Comparison of ENCODE assay signal across 2 cellular contexts in the genomic region with DNA sequence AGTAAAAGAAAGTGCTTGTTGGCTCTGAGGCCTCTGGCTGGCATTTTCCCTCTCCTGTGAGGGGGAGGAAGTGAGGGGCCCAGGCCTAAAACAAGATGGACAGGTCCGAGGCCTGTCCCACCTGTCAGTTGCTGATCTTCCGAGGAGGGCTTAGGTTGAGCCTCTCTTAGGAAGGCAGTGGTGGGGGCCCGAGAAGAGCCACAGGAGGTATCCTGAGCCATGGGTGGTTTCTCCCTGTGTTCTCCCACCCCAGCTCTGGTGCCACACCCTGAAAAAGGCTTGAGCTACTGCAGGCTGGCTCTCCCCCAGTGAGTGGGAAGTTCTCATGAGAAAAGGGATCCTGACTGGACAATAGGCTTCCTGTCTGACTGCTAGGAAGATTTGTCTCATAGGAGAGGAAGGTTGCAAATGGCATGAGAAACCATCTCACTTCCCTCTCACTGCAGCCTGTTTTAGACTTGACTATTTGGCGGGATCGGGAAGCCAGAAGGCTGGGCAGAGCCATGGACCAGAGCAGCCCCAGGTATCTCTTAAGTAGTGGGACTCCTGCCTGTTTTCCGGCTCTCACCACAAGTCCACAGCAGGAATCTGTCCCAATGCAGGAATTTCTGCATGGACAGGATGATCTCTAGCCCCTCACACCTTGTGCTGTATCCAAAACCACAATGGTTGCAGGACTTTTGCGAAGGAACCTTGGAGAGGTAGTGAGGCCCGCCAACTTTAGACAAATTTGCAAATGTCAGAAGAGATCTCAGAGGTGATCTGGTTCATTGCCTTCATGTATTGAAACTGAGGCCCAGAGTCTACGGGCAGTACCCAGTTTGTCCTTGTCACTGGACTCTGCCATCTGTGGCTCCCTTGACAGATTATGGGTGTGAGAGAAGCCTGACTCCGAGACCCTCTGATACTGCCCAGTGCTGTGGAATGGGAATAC.
A peak's percentile ranks its signal among the peaks of the same experiment; 100 is the strongest.
TF ChIP-seq lines count a peak whose summit lies in the region.

No MANE protein-coding gene starts in this region.

TF ChIP-seq in HEK293, 187 proteins besides CTCF, POLR2A, EP300 and RAD21 (continued from another document and continues in another):
- TF ChIP-seq, protein P1, sequence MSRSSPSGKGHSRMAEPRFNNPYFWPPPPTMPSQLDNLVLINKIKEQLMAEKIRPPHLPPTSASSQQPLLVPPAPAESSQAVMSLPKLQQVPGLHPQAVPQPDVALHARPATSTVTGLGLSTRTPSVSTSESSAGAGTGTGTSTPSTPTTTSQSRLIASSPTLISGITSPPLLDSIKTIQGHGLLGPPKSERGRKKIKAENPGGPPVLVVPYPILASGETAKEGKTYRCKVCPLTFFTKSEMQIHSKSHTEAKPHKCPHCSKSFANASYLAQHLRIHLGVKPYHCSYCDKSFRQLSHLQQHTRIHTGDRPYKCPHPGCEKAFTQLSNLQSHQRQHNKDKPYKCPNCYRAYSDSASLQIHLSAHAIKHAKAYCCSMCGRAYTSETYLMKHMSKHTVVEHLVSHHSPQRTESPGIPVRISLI (tag by site-specific recombination; IDR thresholded peaks at IDR 0.05): no peak
- TF ChIP-seq, protein P2, sequence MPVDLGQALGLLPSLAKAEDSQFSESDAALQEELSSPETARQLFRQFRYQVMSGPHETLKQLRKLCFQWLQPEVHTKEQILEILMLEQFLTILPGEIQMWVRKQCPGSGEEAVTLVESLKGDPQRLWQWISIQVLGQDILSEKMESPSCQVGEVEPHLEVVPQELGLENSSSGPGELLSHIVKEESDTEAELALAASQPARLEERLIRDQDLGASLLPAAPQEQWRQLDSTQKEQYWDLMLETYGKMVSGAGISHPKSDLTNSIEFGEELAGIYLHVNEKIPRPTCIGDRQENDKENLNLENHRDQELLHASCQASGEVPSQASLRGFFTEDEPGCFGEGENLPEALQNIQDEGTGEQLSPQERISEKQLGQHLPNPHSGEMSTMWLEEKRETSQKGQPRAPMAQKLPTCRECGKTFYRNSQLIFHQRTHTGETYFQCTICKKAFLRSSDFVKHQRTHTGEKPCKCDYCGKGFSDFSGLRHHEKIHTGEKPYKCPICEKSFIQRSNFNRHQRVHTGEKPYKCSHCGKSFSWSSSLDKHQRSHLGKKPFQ (tag by site-specific recombination; IDR thresholded peaks at IDR 0.05): no peak
- TF ChIP-seq OVOL3 (tag by site-specific recombination; IDR thresholded peaks at IDR 0.05) (no peak), ZNF112 (tag by site-specific recombination; IDR thresholded peaks at IDR 0.05) (no peak), GLIS1 (tag by site-specific recombination; IDR thresholded peaks at IDR 0.05) (peak; percentile 32; the same call in 1 of the 2 replicates), EGR2 (tag by site-specific recombination; IDR thresholded peaks at IDR 0.05; ENCODE audit: low read depth) (0 out of 2 replicates have a peak, but pooled peaks have one; percentile 6), ZEB2 (tag by site-specific recombination; IDR thresholded peaks at IDR 0.05) (no peak), ZNF174 (tag by site-specific recombination; IDR thresholded peaks at IDR 0.05) (no peak), ZFP69B (tag by site-specific recombination; IDR thresholded peaks at IDR 0.05) (no peak)
- TF ChIP-seq, protein P3, sequence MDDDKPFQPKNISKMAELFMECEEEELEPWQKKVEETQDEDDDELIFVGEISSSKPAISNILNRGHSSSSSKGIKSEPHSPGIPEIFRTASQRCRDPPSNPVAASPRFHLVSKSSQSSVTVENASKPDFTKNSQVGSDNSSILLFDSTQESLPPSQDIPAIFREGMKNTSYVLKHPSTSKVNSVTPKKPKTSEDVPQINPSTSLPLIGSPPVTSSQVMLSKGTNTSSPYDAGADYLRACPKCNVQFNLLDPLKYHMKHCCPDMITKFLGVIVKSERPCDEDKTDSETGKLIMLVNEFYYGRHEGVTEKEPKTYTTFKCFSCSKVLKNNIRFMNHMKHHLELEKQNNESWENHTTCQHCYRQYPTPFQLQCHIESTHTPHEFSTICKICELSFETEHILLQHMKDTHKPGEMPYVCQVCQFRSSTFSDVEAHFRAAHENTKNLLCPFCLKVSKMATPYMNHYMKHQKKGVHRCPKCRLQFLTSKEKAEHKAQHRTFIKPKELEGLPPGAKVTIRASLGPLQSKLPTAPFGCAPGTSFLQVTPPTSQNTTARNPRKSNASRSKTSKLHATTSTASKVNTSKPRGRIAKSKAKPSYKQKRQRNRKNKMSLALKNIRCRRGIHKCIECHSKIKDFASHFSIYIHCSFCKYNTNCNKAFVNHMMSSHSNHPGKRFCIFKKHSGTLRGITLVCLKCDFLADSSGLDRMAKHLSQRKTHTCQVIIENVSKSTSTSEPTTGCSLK (tag by site-specific recombination; IDR thresholded peaks at IDR 0.05): no peak
- TF ChIP-seq, protein P4, sequence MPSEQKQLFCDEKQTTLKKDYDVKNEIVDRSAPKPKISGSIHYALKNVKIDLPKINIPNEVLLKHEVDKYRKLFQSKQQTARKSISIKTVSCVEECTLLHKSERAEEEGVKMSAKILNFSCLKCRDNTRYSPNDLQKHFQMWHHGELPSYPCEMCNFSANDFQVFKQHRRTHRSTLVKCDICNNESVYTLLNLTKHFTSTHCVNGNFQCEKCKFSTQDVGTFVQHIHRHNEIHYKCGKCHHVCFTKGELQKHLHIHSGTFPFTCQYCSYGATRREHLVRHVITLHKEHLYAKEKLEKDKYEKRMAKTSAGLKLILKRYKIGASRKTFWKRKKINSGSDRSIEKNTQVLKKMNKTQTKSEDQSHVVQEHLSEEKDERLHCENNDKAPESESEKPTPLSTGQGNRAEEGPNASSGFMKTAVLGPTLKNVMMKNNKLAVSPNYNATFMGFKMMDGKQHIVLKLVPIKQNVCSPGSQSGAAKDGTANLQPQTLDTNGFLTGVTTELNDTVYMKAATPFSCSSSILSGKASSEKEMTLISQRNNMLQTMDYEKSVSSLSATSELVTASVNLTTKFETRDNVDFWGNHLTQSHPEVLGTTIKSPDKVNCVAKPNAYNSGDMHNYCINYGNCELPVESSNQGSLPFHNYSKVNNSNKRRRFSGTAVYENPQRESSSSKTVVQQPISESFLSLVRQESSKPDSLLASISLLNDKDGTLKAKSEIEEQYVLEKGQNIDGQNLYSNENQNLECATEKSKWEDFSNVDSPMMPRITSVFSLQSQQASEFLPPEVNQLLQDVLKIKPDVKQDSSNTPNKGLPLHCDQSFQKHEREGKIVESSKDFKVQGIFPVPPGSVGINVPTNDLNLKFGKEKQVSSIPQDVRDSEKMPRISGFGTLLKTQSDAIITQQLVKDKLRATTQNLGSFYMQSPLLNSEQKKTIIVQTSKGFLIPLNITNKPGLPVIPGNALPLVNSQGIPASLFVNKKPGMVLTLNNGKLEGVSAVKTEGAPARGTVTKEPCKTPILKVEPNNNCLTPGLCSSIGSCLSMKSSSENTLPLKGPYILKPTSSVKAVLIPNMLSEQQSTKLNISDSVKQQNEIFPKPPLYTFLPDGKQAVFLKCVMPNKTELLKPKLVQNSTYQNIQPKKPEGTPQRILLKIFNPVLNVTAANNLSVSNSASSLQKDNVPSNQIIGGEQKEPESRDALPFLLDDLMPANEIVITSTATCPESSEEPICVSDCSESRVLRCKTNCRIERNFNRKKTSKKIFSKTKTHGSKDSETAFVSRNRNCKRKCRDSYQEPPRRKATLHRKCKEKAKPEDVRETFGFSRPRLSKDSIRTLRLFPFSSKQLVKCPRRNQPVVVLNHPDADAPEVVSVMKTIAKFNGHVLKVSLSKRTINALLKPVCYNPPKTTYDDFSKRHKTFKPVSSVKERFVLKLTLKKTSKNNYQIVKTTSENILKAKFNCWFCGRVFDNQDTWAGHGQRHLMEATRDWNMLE (tag by site-specific recombination; conservative IDR thresholded peaks at IDR 0.05; ENCODE audit: low read depth): no peak

TF ChIP-seq in K562, 482 proteins besides CTCF, POLR2A, EP300 and RAD21 (continued from another document):
- peak; percentile 41; the same call in 1 of the 2 replicates for TF ChIP-seq ZFX (CRISPR knock-in tag; IDR thresholded peaks at IDR 0.05)
- TF ChIP-seq, protein P5, sequence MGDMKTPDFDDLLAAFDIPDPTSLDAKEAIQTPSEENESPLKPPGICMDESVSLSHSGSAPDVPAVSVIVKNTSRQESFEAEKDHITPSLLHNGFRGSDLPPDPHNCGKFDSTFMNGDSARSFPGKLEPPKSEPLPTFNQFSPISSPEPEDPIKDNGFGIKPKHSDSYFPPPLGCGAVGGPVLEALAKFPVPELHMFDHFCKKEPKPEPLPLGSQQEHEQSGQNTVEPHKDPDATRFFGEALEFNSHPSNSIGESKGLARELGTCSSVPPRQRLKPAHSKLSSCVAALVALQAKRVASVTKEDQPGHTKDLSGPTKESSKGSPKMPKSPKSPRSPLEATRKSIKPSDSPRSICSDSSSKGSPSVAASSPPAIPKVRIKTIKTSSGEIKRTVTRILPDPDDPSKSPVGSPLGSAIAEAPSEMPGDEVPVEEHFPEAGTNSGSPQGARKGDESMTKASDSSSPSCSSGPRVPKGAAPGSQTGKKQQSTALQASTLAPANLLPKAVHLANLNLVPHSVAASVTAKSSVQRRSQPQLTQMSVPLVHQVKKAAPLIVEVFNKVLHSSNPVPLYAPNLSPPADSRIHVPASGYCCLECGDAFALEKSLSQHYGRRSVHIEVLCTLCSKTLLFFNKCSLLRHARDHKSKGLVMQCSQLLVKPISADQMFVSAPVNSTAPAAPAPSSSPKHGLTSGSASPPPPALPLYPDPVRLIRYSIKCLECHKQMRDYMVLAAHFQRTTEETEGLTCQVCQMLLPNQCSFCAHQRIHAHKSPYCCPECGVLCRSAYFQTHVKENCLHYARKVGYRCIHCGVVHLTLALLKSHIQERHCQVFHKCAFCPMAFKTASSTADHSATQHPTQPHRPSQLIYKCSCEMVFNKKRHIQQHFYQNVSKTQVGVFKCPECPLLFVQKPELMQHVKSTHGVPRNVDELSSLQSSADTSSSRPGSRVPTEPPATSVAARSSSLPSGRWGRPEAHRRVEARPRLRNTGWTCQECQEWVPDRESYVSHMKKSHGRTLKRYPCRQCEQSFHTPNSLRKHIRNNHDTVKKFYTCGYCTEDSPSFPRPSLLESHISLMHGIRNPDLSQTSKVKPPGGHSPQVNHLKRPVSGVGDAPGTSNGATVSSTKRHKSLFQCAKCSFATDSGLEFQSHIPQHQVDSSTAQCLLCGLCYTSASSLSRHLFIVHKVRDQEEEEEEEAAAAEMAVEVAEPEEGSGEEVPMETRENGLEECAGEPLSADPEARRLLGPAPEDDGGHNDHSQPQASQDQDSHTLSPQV (IDR thresholded peaks at IDR 0.05): 0 out of 2 replicates have a peak, but pooled peaks have one; percentile 87
- TF ChIP-seq, protein P6, sequence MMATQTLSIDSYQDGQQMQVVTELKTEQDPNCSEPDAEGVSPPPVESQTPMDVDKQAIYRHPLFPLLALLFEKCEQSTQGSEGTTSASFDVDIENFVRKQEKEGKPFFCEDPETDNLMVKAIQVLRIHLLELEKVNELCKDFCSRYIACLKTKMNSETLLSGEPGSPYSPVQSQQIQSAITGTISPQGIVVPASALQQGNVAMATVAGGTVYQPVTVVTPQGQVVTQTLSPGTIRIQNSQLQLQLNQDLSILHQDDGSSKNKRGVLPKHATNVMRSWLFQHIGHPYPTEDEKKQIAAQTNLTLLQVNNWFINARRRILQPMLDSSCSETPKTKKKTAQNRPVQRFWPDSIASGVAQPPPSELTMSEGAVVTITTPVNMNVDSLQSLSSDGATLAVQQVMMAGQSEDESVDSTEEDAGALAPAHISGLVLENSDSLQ (IDR thresholded peaks at IDR 0.05): peak; percentile 49; the same call in 1 of the 2 replicates
